Comparison of ENCODE assay signal across 9 cellular contexts in the genomic region with DNA sequence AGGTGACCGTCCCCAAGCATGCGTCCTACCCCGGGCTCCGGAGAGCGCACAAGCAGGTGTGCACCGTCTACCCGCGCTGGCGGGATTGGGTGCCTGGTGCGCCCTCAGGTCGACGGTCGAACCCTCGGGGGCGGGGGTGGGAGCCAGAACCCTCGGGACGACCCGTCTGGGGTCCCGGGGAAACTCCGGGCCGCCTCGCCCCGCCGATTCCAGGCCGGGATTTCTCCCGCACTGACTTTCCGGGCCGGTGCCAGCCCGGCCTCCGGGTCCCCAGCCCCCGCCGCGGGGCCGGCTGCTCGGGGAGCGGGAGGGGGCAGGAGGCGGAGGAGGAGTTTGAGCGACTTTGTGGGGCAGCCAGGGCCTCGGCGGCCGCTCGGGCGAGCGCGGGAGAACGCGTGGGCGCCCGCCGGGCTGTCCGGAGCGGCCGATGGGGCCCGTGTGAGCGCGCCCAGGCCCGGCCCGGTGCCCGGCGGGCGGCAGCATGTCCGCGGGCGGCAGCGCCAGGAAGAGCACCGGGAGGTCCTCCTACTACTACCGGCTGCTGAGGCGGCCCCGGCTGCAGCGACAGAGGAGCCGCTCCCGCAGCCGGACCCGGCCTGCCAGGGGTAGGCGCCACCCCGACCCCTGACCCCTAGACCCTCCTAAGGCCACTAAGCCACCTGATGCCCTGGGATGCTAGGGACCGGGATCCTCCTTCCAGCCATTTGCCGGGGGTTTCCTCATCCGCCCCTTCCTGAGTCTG. TPM values are rescaled to one million over a fixed set of nuclear protein-coding genes. Genes with fewer than 3 reads are reported as not detected.
DNase-seq lines count a peak whose midpoint lies in the region; ATAC-seq, FAIRE-seq and TF ChIP-seq lines count a peak whose summit lies in the region.
"Had no signal": no experiment of that assay in that cellular context is flagged by ENCODE, and none has a peak within 500 bp of the region (broad histone marks: within the 10 kb centered on the region; RNA-seq: fewer than 3 reads in every experiment).

A gene (plus strand): TSS at position 340 of the 742 bp plus-strand sequence. CDS start 142 bp downstream, at position 482.

- H2AFZ ChIP-seq in HepG2 (ENCODE audit: low read length), result no peak within 1 kb of the TSS

- peaks cover 0 to 11% of the 10 kb centered on the region in 2 experiments; a peak in 2 of 5 replicates for H3K27me3 ChIP-seq in HepG2 (ENCODE audit: control insufficient read depth in 1 of 2, insufficient read depth in 2 of 2, low read length in 2 of 2)

- H3K4me3 ChIP-seq in coronary artery (peak within 1 kb of the TSS; percentile 77), HepG2 (replicated peaks in 1 of 3; ENCODE audit: insufficient read depth in 1 of 3, low read depth in 2 of 3, low read length in 3 of 3) (peak within 1 kb of the TSS; percentile 65 to 77 (median 67))

- TF ChIP-seq EP300 in HepG2 (IDR thresholded peaks at IDR 0.05; ENCODE audit: low read depth in 2 of 2, low read length in 2 of 2) (no peak), HepG2 (CRISPR knock-in tag; IDR thresholded peaks at IDR 0.05; ENCODE audit: borderline replicate concordance) (no peak)

- H3K27ac ChIP-seq in coronary artery (peak within 1 kb of the TSS; percentile 13 to 72), HepG2 (ENCODE audit: extremely low read length, insufficient read depth, low read length) (no peak within 1 kb of the TSS)

- H3K4me1 ChIP-seq in HepG2 (ENCODE audit: insufficient read depth, low read length), result peaks cover 59% of the 10 kb centered on the region

- H3K9me3 ChIP-seq in HepG2 (ENCODE audit: low read length), result no peaks in the 10 kb centered on the region

- H3K36me3 ChIP-seq in HepG2 (replicated peaks in 1 of 2; ENCODE audit: control insufficient read depth in 1 of 2, insufficient read depth in 2 of 2, low read length in 2 of 2), result no peaks in the 10 kb centered on the region

- in situ Hi-C loops in HepG2 (cut with HindIII; ENCODE audit: extremely low pct_ligation_motif_present, low pct_unique_long_range_greater_than_20kb), result no loop called here

- no peak for TF ChIP-seq CTCF in coronary artery (IDR thresholded peaks at IDR 0.05)
- TF ChIP-seq CTCF in HepG2 (CRISPR knock-in tag; IDR thresholded peaks at IDR 0.05), result no peak

- no peak for TF ChIP-seq RAD21 in HepG2 (CRISPR knock-in tag; IDR thresholded peaks at IDR 0.05)

- ATAC-seq in HepG2 (peak; percentile 69), GM18909 (IDR thresholded peaks at IDR 0.05; ENCODE audit: poor library complexity, unreplicated experiment) (no peak)
- no peak for ATAC-seq in stimulated activated naive CD8-positive, alpha-beta T cell treated with anti-CD3 and anti-CD28 coated beads, Interleukin-15, Interleukin-2, amounts not matched to agents 100 U/mL and 50 U/mL, for 24 hours

- no TSS peak for BruUV-seq in HepG2 (replicated peaks; lab: Mats Ljungman, UMichigan)

- no peak for TF ChIP-seq POLR2A in HepG2 (IDR thresholded peaks at IDR 0.05; ENCODE audit: insufficient read depth in 1 of 2, low read depth in 2 of 2, low read length in 2 of 2)

- peak within 1 kb of the TSS; percentile 47 for H3K9ac ChIP-seq in HepG2 (ENCODE audit: insufficient read depth, low read depth, low read length)

- CTCF ChIA-PET in HepG2 (lab: Yijun Ruan, JAX; ENCODE audit: low intra/inter-chr PET ratio, low total read pairs), result no interaction called here

- 0% methylated on average over 1 of the region's 79 CpGs for WGBS in HepG2 (ENCODE audit: low lambda C conversion rate)

- no peak for FAIRE-seq in HepG2 (lab: Jason Lieb, UNC)
- FAIRE-seq: A204.1 had no signal

- DNase-seq in DMS 273 (lab: John Stamatoyannopoulos, UW; ENCODE audit: unreplicated experiment) (peak; percentile 90), DMS 273 treated with DMSO at 0.1 percent for 48 hours (lab: John Stamatoyannopoulos, UW) (no peak), NCI-H526 treated with DMSO at 0.1 percent for 48 hours (lab: John Stamatoyannopoulos, UW) (peak; percentile 38), coronary artery (ENCODE audit: low spot score) (no peak), HepG2 (ENCODE audit: low spot score) (no peak), DMS153 treated with DMSO at 0.1 percent for 48 hours (lab: John Stamatoyannopoulos, UW; ENCODE audit: unreplicated experiment) (no peak)
- DNase-seq in stimulated activated naive CD8-positive, alpha-beta T cell treated with anti-CD3 and anti-CD28 coated beads, Interleukin-15, Interleukin-2, amounts not matched to agents 100 U/mL and 50 U/mL, for 24 hours, result peak; percentile 19

- H4K20me1 ChIP-seq in HepG2 (ENCODE audit: insufficient read depth, low read length), result no peaks in the 10 kb centered on the region; the same call in 1 of the 2 replicates

- intact Hi-C loops in HepG2 (cut with micrococcal nuclease; ENCODE audit: unreplicated experiment), result no loop called here

- POLR2A ChIA-PET in HepG2 (lab: Yijun Ruan, JAX), result no interaction called here

- no peaks in the 10 kb centered on the region for H3K79me2 ChIP-seq in HepG2 (ENCODE audit: insufficient read depth, low read length)

- H3K4me2 ChIP-seq in HepG2 (ENCODE audit: low read depth, low read length), result peak within 1 kb of the TSS; percentile 96

TF ChIP-seq in HepG2, 621 proteins besides CTCF, POLR2A, EP300 and RAD21 (continues in another document):
- TF ChIP-seq NR1H2 (CRISPR knock-in tag; IDR thresholded peaks at IDR 0.05; ENCODE audit: borderline replicate concordance, low read depth) (no peak), ZNF205 (CRISPR knock-in tag; IDR thresholded peaks at IDR 0.05) (no peak), ZNF550 (CRISPR knock-in tag; IDR thresholded peaks at IDR 0.05; ENCODE audit: borderline replicate concordance) (no peak), ZFAT (CRISPR knock-in tag; conservative IDR thresholded peaks at IDR 0.05) (no peak)
- TF ChIP-seq, protein P1, sequence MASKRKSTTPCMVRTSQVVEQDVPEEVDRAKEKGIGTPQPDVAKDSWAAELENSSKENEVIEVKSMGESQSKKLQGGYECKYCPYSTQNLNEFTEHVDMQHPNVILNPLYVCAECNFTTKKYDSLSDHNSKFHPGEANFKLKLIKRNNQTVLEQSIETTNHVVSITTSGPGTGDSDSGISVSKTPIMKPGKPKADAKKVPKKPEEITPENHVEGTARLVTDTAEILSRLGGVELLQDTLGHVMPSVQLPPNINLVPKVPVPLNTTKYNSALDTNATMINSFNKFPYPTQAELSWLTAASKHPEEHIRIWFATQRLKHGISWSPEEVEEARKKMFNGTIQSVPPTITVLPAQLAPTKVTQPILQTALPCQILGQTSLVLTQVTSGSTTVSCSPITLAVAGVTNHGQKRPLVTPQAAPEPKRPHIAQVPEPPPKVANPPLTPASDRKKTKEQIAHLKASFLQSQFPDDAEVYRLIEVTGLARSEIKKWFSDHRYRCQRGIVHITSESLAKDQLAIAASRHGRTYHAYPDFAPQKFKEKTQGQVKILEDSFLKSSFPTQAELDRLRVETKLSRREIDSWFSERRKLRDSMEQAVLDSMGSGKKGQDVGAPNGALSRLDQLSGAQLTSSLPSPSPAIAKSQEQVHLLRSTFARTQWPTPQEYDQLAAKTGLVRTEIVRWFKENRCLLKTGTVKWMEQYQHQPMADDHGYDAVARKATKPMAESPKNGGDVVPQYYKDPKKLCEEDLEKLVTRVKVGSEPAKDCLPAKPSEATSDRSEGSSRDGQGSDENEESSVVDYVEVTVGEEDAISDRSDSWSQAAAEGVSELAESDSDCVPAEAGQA (IDR thresholded peaks at IDR 0.05; ENCODE audit: low read depth), result no peak
- TF ChIP-seq, protein P1 (CRISPR knock-in tag; IDR thresholded peaks at IDR 0.05; ENCODE audit: borderline replicate concordance), result no peak

RNA-seq across cellular contexts. Expression of the gene that starts here (rescaled TPM):
- 25.3 and 32.1 TPM in 2 replicates for total RNA-seq in HepG2 (2016; rRNA removed; fragmentation: Illumina TruSeq; extraction: Trizol)
- 2.8 and 5.2 TPM in 2 replicates for total RNA-seq in HepG2 (2016; cell fraction: cytosol; rRNA removed; fragmentation: Illumina TruSeq; extraction: Trizol; ENCODE audit: low read depth)
- total RNA-seq in HepG2 (2016; cell fraction: insoluble cytoplasmic fraction; rRNA removed; fragmentation: Illumina TruSeq; extraction: Trizol), result 24.3 and 28.3 TPM in 2 replicates
- total RNA-seq in HepG2 (2016; cell fraction: membrane; rRNA removed; fragmentation: Illumina TruSeq; extraction: Trizol), result 10.8 and 12.3 TPM in 2 replicates
- total RNA-seq in HepG2 (2016; cell fraction: nucleus; rRNA removed; fragmentation: Illumina TruSeq; extraction: Trizol), result 23.5 and 29.5 TPM in 2 replicates
- 37.9 and 39.9 TPM in 2 replicates for polyA plus RNA-seq in HepG2 (2011; rRNA removed)
- 20.8 and 29.3 TPM in 2 replicates for polyA plus RNA-seq in HepG2 (2011; cell fraction: cytosol; rRNA removed)
- polyA plus RNA-seq in HepG2 (2011; cell fraction: nucleus; rRNA removed), result 42.4 and 54.9 TPM in 2 replicates
- polyA plus RNA-seq in HepG2 (2012), result 14.7 and 24.6 TPM in 2 replicates
- polyA plus RNA-seq in HepG2 (2016; cell fraction: cytosol; fragmentation: Illumina TruSeq; extraction: Trizol; ENCODE audit: low read depth), result 1.9 and 2.6 TPM in 2 replicates
- 24.2 and 33.5 TPM in 2 replicates for polyA plus RNA-seq in HepG2 (2016; cell fraction: insoluble cytoplasmic fraction; fragmentation: Illumina TruSeq; extraction: Trizol; ENCODE audit: low read depth)
- polyA plus RNA-seq in HepG2 (2016; cell fraction: membrane; fragmentation: Illumina TruSeq; extraction: Trizol; ENCODE audit: low read depth), result 5.5 and 5.8 TPM in 2 replicates
- polyA plus RNA-seq in HepG2 (2016; cell fraction: nucleus; fragmentation: Illumina TruSeq; extraction: Trizol; ENCODE audit: insufficient read depth, low read depth), result 42.8 and 47.1 TPM in 2 replicates
- polyA minus RNA-seq in HepG2 (2011; rRNA and poly(A)+ RNA removed; ENCODE audit: low replicate concordance), result 48.1 and 97.1 TPM in 2 replicates
- polyA minus RNA-seq in HepG2 (2011; cell fraction: cytosol; rRNA and poly(A)+ RNA removed), result 26.5 and 29.0 TPM in 2 replicates
- 34.6 and 46.1 TPM in 2 replicates for polyA minus RNA-seq in HepG2 (2011; cell fraction: nucleus; rRNA and poly(A)+ RNA removed)

Comparison
In these comparisons a context has a peak if more than half of its experiments do, and no peak if none do; other contexts are left out.
1. DNase-seq: peak in DMS 273 (single experiment), NCI-H526 treated with DMSO at 0.1 percent for 48 hours (single experiment) and stimulated activated naive CD8-positive, alpha-beta T cell treated with anti-CD3 and anti-CD28 coated beads, Interleukin-15, Interleukin-2, amounts not matched to agents 100 U/mL and 50 U/mL, for 24 hours (single experiment); none in DMS 273 treated with DMSO at 0.1 percent for 48 hours (single experiment), coronary artery (single experiment), HepG2 (single experiment) and DMS153 treated with DMSO at 0.1 percent for 48 hours (single experiment).